ENCODE assay signal across 1 cellular context in the genomic region with DNA sequence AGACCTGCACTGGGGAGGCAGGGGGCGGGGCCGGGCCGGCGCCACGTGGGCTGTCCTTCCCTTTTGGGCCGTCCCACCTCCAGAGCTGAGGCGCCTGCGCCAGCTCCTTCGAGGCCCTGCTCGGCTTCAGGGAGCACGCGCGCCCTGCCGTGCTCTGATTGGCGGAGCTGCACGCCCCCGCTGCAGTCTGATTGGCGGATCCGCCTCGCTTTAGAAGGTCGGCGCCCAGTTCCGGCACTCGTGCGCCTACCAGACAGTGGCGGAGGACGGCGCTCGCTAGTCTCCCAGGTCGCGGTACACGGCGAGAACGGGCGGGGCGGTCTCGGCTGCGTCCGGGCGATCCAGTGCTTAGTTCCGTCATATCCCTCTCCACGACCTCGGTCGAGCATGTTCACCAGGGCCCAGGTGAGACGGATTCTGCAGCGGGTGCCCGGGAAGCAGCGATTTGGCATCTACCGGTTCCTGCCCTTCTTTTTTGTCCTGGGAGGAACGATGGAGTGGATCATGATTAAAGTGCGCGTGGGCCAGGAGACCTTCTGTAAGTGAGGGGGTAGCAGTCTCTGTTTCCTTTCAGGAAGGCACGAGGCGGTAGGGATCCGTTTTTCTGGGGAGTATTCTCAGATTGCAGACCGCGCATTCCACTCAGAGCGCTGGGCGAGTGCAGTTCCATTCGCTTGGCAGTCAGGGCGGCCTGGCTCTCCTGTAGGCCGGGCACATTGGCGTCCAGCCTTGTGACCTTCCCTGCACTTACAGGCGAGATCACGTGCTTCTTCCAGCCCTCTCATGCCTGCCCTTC.
TF ChIP-seq lines count a peak whose summit lies in the region.

A gene with protein sequence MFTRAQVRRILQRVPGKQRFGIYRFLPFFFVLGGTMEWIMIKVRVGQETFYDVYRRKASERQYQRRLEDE (plus strand): TSS at position 237 of the 796 bp plus-strand sequence. CDS start 151 bp downstream, at position 388.

TF ChIP-seq in WTC11, 78 proteins besides CTCF, POLR2A, EP300 and RAD21 (continued from another document):
- TF ChIP-seq, protein P1, sequence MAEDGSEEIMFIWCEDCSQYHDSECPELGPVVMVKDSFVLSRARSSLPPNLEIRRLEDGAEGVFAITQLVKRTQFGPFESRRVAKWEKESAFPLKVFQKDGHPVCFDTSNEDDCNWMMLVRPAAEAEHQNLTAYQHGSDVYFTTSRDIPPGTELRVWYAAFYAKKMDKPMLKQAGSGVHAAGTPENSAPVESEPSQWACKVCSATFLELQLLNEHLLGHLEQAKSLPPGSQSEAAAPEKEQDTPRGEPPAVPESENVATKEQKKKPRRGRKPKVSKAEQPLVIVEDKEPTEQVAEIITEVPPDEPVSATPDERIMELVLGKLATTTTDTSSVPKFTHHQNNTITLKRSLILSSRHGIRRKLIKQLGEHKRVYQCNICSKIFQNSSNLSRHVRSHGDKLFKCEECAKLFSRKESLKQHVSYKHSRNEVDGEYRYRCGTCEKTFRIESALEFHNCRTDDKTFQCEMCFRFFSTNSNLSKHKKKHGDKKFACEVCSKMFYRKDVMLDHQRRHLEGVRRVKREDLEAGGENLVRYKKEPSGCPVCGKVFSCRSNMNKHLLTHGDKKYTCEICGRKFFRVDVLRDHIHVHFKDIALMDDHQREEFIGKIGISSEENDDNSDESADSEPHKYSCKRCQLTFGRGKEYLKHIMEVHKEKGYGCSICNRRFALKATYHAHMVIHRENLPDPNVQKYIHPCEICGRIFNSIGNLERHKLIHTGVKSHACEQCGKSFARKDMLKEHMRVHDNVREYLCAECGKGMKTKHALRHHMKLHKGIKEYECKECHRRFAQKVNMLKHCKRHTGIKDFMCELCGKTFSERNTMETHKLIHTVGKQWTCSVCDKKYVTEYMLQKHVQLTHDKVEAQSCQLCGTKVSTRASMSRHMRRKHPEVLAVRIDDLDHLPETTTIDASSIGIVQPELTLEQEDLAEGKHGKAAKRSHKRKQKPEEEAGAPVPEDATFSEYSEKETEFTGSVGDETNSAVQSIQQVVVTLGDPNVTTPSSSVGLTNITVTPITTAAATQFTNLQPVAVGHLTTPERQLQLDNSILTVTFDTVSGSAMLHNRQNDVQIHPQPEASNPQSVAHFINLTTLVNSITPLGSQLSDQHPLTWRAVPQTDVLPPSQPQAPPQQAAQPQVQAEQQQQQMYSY (CRISPR knock-in tag; IDR thresholded peaks at IDR 0.05), result peak; percentile 27; the same call in 1 of the 2 replicates
- TF ChIP-seq NR2C2 (CRISPR knock-in tag; IDR thresholded peaks at IDR 0.05), result no peak
- TF ChIP-seq, protein P2, sequence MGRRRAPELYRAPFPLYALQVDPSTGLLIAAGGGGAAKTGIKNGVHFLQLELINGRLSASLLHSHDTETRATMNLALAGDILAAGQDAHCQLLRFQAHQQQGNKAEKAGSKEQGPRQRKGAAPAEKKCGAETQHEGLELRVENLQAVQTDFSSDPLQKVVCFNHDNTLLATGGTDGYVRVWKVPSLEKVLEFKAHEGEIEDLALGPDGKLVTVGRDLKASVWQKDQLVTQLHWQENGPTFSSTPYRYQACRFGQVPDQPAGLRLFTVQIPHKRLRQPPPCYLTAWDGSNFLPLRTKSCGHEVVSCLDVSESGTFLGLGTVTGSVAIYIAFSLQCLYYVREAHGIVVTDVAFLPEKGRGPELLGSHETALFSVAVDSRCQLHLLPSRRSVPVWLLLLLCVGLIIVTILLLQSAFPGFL (CRISPR knock-in tag; IDR thresholded peaks at IDR 0.05; ENCODE audit: borderline replicate concordance), result 0 out of 2 replicates have a peak, but pooled peaks have one; percentile 28
- TF ChIP-seq, protein P3, sequence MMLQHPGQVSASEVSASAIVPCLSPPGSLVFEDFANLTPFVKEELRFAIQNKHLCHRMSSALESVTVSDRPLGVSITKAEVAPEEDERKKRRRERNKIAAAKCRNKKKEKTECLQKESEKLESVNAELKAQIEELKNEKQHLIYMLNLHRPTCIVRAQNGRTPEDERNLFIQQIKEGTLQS (CRISPR knock-in tag; conservative IDR thresholded peaks at IDR 0.05), result no peak
- TF ChIP-seq, protein P4, sequence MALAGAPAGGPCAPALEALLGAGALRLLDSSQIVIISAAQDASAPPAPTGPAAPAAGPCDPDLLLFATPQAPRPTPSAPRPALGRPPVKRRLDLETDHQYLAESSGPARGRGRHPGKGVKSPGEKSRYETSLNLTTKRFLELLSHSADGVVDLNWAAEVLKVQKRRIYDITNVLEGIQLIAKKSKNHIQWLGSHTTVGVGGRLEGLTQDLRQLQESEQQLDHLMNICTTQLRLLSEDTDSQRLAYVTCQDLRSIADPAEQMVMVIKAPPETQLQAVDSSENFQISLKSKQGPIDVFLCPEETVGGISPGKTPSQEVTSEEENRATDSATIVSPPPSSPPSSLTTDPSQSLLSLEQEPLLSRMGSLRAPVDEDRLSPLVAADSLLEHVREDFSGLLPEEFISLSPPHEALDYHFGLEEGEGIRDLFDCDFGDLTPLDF (CRISPR knock-in tag; IDR thresholded peaks at IDR 0.05), result 0 out of 2 replicates have a peak, but pooled peaks have one; percentile 55
